In the genomic region with DNA sequence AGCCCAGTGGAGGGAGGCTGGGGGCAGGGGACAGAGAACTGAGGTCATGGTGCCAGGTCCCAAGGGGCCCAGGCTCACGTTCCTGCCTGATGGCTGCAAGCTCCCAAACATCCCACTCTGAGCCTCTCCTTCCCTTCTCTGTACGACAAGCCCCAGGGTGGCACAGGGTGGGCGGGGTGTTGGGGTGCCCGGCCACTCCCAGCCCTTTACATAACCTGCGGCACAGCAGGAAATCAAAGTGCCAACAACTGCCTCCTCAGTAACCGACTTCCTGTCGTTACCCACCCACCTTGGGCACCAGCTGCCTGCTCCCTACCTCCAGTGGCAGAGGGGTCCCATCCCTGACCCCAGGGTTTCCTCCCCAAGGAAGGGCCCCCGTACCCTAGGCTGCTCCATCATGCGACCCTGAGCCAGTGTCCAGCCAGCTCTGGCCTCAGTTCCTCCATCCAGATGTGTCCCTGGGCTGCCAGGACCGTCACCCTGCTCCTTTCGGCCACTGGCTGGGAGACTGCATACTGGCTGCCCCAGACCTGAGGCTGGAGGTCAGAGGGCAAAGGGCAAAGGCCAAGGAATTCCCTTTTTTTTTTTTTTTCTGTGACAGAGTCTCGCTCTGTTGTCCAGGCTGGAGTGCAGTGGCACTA, we compare ENCODE assay signal across 8 cellular contexts. TPM values are rescaled to one million over a fixed set of nuclear protein-coding genes. Genes with fewer than 3 reads are reported as not detected.
A peak's percentile ranks its signal among the peaks of the same experiment; 100 is the strongest.
DNase-seq lines count a peak whose midpoint lies in the region; ATAC-seq, FAIRE-seq and TF ChIP-seq lines count a peak whose summit lies in the region.

No MANE protein-coding gene starts in this region.

- peak overlapping the region; percentile 39 to 53 for H3K4me3 Mint-ChIP-seq in activated T-cell treated with anti-CD3 and anti-CD28 coated beads, Interleukin-2, amount 50 U/mL, for 72 hours
- no peak overlapping the region for H3K4me3 Mint-ChIP-seq in glutamatergic neuron (ENCODE audit: unreplicated experiment)

- no peak overlapping the region for H3K9ac ChIP-seq in kidney (ENCODE audit: low read length in 2 of 2)

- H3K4me1 Mint-ChIP-seq in activated T-cell treated with anti-CD3 and anti-CD28 coated beads, Interleukin-2, amount 50 U/mL, for 72 hours (ENCODE audit: low read depth) = peaks cover 6% of the 10 kb centered on the region
- no peaks in the 10 kb centered on the region for H3K4me1 Mint-ChIP-seq in glutamatergic neuron (ENCODE audit: low read depth, unreplicated experiment)

- peak overlapping the region; percentile 83 for H3K27ac Mint-ChIP-seq in activated T-cell treated with anti-CD3 and anti-CD28 coated beads, Interleukin-2, amount 50 U/mL, for 72 hours
- no peak overlapping the region for H3K27ac Mint-ChIP-seq in glutamatergic neuron (ENCODE audit: unreplicated experiment)

- POLR2A ChIA-PET in Panc1 (lab: Charles Lee) = interaction anchor here (1.0 kb wide), 1 partner anchor 11 kb away, joined by 4 read pairs; no protein-coding TSS in a partner anchor

- intact Hi-C loops in Panc1 (cut with micrococcal nuclease; ENCODE audit: unreplicated experiment) (no loop called here), kidney (cut with DNase I) (no loop called here), stomach (cut with DNase I; ENCODE audit: low total_unique reads) (no loop called here)

- CTCF ChIA-PET in Panc1 (lab: Charles Lee) = no interaction called here

- H3K27ac ChIP-seq in Panc1 (ENCODE audit: low read length) (peak overlapping the region; percentile 83), kidney (ENCODE audit: low read depth in 2 of 2, low read length in 2 of 2) (peak overlapping the region; percentile 59 to 83), stomach (peak overlapping the region; percentile 87 to 97 (median 96))

- DNase-seq in Panc1 (ENCODE audit: low read depth, low spot score) (no peak), kidney (peak; percentile 84), stomach (peak; percentile 87), glutamatergic neuron (no peak), GDM1 (lab: John Stamatoyannopoulos, UW) (no peak), 8988T (no peak)
- peak; percentile 31 to 38 for DNase-seq in activated T-cell treated with anti-CD3 and anti-CD28 coated beads, Interleukin-2, amount 50 U/mL, for 72 hours

- H3K4me1 ChIP-seq in Panc1 (ENCODE audit: control insufficient read depth, insufficient read depth, low read length) (peaks cover 43% of the 10 kb centered on the region), kidney (ENCODE audit: control insufficient read depth in 1 of 2, insufficient read depth in 1 of 2, low read depth in 1 of 2, low read length in 2 of 2) (peaks cover 23 to 29% of the 10 kb centered on the region in 2 donors), stomach (peaks cover 54 to 87% (median 64%) of the 10 kb centered on the region in 4 donors)

- no peaks in the 10 kb centered on the region for H3K9me3 Mint-ChIP-seq in activated T-cell treated with anti-CD3 and anti-CD28 coated beads, Interleukin-2, amount 50 U/mL, for 72 hours
- H3K9me3 Mint-ChIP-seq in glutamatergic neuron (ENCODE audit: unreplicated experiment) = peaks cover 2% of the 10 kb centered on the region

- in situ Hi-C loops in Panc1 (cut with HindIII; ENCODE audit: low pct_unique_long_range_greater_than_20kb, low sequenced_read_pairs) = no loop called here

- 21 to 39% (median 24%) methylated on average over 4 to 12 of the region's 12 CpGs for WGBS in stomach, 5 donors

- H3K9me3 ChIP-seq in Panc1 (ENCODE audit: control insufficient read depth, insufficient read depth, low read depth, low read length) (no peaks in the 10 kb centered on the region), kidney (ENCODE audit: control insufficient read depth in 1 of 2, low read length in 2 of 2) (no peaks in the 10 kb centered on the region), stomach (no peaks in the 10 kb centered on the region)

- H3K4me3 ChIP-seq in Panc1 (ENCODE audit: low read depth in 2 of 2, low read length in 2 of 2) (no peak overlapping the region), kidney (ENCODE audit: low read length in 2 of 2) (no peak overlapping the region), stomach (no peak overlapping the region)

- BruUV-seq in Panc1 (replicated peaks; lab: Mats Ljungman, UMichigan) = no TSS peak

- peak; percentile 65 for ATAC-seq in Panc1
- peak; percentile 62 to 82 for ATAC-seq in activated T-cell treated with anti-CD3 and anti-CD28 coated beads, Interleukin-2, amount 50 U/mL, for 72 hours (replicated peaks in 1 of 2)
- ATAC-seq in GM18519 (IDR thresholded peaks at IDR 0.05; ENCODE audit: low FRiP score, unreplicated experiment) = no peak

- TF ChIP-seq EP300 in stomach (IDR thresholded peaks at IDR 0.05) = no peak

- H3K36me3 ChIP-seq in Panc1 (ENCODE audit: control insufficient read depth, insufficient read depth, low read length) = no peaks in the 10 kb centered on the region
- H3K36me3 ChIP-seq in kidney (ENCODE audit: control insufficient read depth in 1 of 2, insufficient read depth in 2 of 2, low read length in 2 of 2) = no peaks in the 10 kb centered on the region
- H3K36me3 ChIP-seq in stomach = no peaks in the 10 kb centered on the region

- no peak for FAIRE-seq in kidney (lab: Jason Lieb, UNC)

- TF ChIP-seq POLR2A in stomach (IDR thresholded peaks at IDR 0.05) = no peak

- H3K36me3 Mint-ChIP-seq in activated T-cell treated with anti-CD3 and anti-CD28 coated beads, Interleukin-2, amount 50 U/mL, for 72 hours (ENCODE audit: insufficient read depth in 2 of 2) = no peaks in the 10 kb centered on the region
- no peaks in the 10 kb centered on the region for H3K36me3 Mint-ChIP-seq in glutamatergic neuron (ENCODE audit: unreplicated experiment)

- no peaks in the 10 kb centered on the region for H3K27me3 ChIP-seq in Panc1 (ENCODE audit: control insufficient read depth, insufficient read depth, low read length)
- H3K27me3 ChIP-seq in stomach = no peaks in the 10 kb centered on the region

- TF ChIP-seq CTCF in Panc1 (IDR thresholded peaks at IDR 0.05) (no peak), kidney (IDR thresholded peaks at IDR 0.05; ENCODE audit: borderline replicate concordance, extremely low read depth, insufficient read depth) (no peak), stomach (IDR thresholded peaks at IDR 0.05) (no peak), glutamatergic neuron (IDR thresholded peaks at IDR 0.05; ENCODE audit: partially characterized antibody, unreplicated experiment) (no peak)

- no peaks in the 10 kb centered on the region for H3K27me3 Mint-ChIP-seq in activated T-cell treated with anti-CD3 and anti-CD28 coated beads, Interleukin-2, amount 50 U/mL, for 72 hours (ENCODE audit: low read depth)
- H3K27me3 Mint-ChIP-seq in glutamatergic neuron (ENCODE audit: unreplicated experiment) = peaks cover 7% of the 10 kb centered on the region

RNA-seq across cellular contexts. Expression of gene NFIC, which starts 27.7 kb away (rescaled TPM):
- 120 TPM for total RNA-seq in Panc1 (2021; ENCODE audit: unreplicated experiment)
- polyA plus RNA-seq in Panc1 (2012; ENCODE audit: insufficient read length) = 56.0 TPM
- total RNA-seq in activated T-cell treated with anti-CD3 and anti-CD28 coated beads, Interleukin-2, amount 50 U/mL, for 72 hours = 10 to 100 TPM; 19.8 to 24.8 TPM
- total RNA-seq in kidney = 173 TPM
- 20.3 TPM for polyA plus RNA-seq in kidney (ENCODE audit: insufficient read depth, low read depth, low replicate concordance)
- total RNA-seq in stomach = 100 to 1,000 TPM in 2 of 5 donors, 10 to 100 TPM in 3; 32.3 to 251 (median 94.2) TPM
- polyA plus RNA-seq in stomach = 10 to 100 TPM; 16.7 to 61.5 (median 34.2) TPM
- total RNA-seq in glutamatergic neuron (ENCODE audit: unreplicated experiment) = 2.0 TPM

Comparison
In these comparisons a context has a peak if more than half of its experiments do, and no peak if none do; other contexts are left out.
1. DNase-seq: peak in activated T-cell treated with anti-CD3 and anti-CD28 coated beads, Interleukin-2, amount 50 U/mL, for 72 hours (2 of 2), kidney (single experiment) and stomach (single experiment); none in Panc1 (single experiment), glutamatergic neuron (single experiment), GDM1 (single experiment) and 8988T (single experiment).
2. Peak in every context shown above with its lines, with median percentiles within 50 percentile points of each other: H3K27ac ChIP-seq.